Comparison of ENCODE assay signal across 14 cellular contexts in genomic region chr7:99099499-99100077, GRCh38. TPM values are rescaled to one million over a fixed set of nuclear protein-coding genes. Genes with fewer than 3 reads are reported as not detected.
DNase-seq lines count a peak whose midpoint lies in the region; ATAC-seq and TF ChIP-seq lines count a peak whose summit lies in the region.
"Had no signal": no experiment of that assay in that cellular context is flagged by ENCODE, and none has a peak within 500 bp of the region (broad histone marks: within the 10 kb centered on the region; RNA-seq: fewer than 3 reads in every experiment).

No MANE protein-coding gene starts in this region.

- H3K4me3 Mint-ChIP-seq in CD4-positive, alpha-beta T cell, result no peak overlapping the region

- H3K9me3 ChIP-seq in body of pancreas, result no peaks in the 10 kb centered on the region
- peaks cover 0 to 24% (median 5%) of the 10 kb centered on the region in 11 donors for H3K9me3 ChIP-seq in heart right ventricle
- no peaks in the 10 kb centered on the region for H3K9me3 ChIP-seq in sigmoid colon
- H3K9me3 ChIP-seq in CD4-positive, alpha-beta T cell (ENCODE audit: control insufficient read depth, low read length), result no peaks in the 10 kb centered on the region
- H3K9me3 ChIP-seq: upper lobe of left lung had no signal

- H3K27me3 ChIP-seq in body of pancreas, result no peaks in the 10 kb centered on the region
- no peaks in the 10 kb centered on the region for H3K27me3 ChIP-seq in heart right ventricle
- no peaks in the 10 kb centered on the region for H3K27me3 ChIP-seq in sigmoid colon
- H3K27me3 ChIP-seq in CD4-positive, alpha-beta T cell (ENCODE audit: control insufficient read depth, insufficient read depth, low read length), result no peaks in the 10 kb centered on the region
- H3K27me3 ChIP-seq: upper lobe of left lung had no signal

- peak overlapping the region; percentile 53 to 97 (median 93) for H3K27ac ChIP-seq in body of pancreas
- H3K27ac ChIP-seq in heart right ventricle, result peak overlapping the region in 6 of 10 donors; percentile 6 to 42 (median 30)
- peak overlapping the region; percentile 13 to 42 (median 38) for H3K27ac ChIP-seq in sigmoid colon
- H3K27ac ChIP-seq in CD4-positive, alpha-beta T cell (ENCODE audit: low read depth, low read length), result no peak overlapping the region
- H3K27ac ChIP-seq: C4-2B had no signal

- CTCF ChIA-PET in CD4-positive, alpha-beta T cell (lab: Charles Lee), result no interaction called here

- no peak for TF ChIP-seq EP300 in sigmoid colon (IDR thresholded peaks at IDR 0.05)

- intact Hi-C loops in body of pancreas (cut with DNase I) (no loop called here), heart right ventricle (cut with DNase I) (loop anchor here in 2 of 10 donors (5.0 kb wide), 1 partner anchor 43 kb away; the partner anchor contains the start of gene SMURF1 (in 2 of the 2)), sigmoid colon (cut with DNase I) (loop anchor here (5.0 kb wide), 1 partner anchor 43 kb away; the partner anchor contains the start of gene SMURF1)
- intact Hi-C loops in CD4-positive, alpha-beta T cell (cut with DNase I, micrococcal nuclease), result no loop called here

- no peaks in the 10 kb centered on the region for H3K27me3 Mint-ChIP-seq in CD4-positive, alpha-beta T cell

- H3K4me3 ChIP-seq in body of pancreas, result no peak overlapping the region
- H3K4me3 ChIP-seq in heart right ventricle, result no peak overlapping the region
- no peak overlapping the region for H3K4me3 ChIP-seq in sigmoid colon
- H3K4me3 ChIP-seq: upper lobe of left lung had no signal

- H3K36me3 ChIP-seq in body of pancreas (replicated peaks in 1 of 2; ENCODE audit: insufficient read depth in 1 of 2, low read depth in 2 of 2), result no peaks in the 10 kb centered on the region
- H3K36me3 ChIP-seq in heart right ventricle, result no peaks in the 10 kb centered on the region
- no peaks in the 10 kb centered on the region for H3K36me3 ChIP-seq in sigmoid colon
- H3K36me3 ChIP-seq: upper lobe of left lung had no signal

- peaks cover 64% of the 10 kb centered on the region for H3K4me1 ChIP-seq in body of pancreas
- H3K4me1 ChIP-seq in heart right ventricle, result peaks cover 0 to 41% (median 19%) of the 10 kb centered on the region in 9 donors
- peaks cover 0 to 55% (median 35%) of the 10 kb centered on the region in 4 donors for H3K4me1 ChIP-seq in sigmoid colon

- TF ChIP-seq POLR2A in body of pancreas (IDR thresholded peaks at IDR 0.05), result no peak
- TF ChIP-seq POLR2A in sigmoid colon (IDR thresholded peaks at IDR 0.05), result no peak

- peaks cover 11% of the 10 kb centered on the region for H3K9me3 Mint-ChIP-seq in CD4-positive, alpha-beta T cell

- peaks cover 50% of the 10 kb centered on the region for H3K4me1 Mint-ChIP-seq in CD4-positive, alpha-beta T cell (ENCODE audit: low read depth)

- peaks cover 56% of the 10 kb centered on the region for H3K36me3 Mint-ChIP-seq in CD4-positive, alpha-beta T cell (ENCODE audit: low read depth)

- TF ChIP-seq CTCF in body of pancreas (IDR thresholded peaks at IDR 0.05), result no peak
- TF ChIP-seq CTCF in heart right ventricle (IDR thresholded peaks at IDR 0.05), result no peak
- TF ChIP-seq CTCF in sigmoid colon (IDR thresholded peaks at IDR 0.05), result no peak
- no peak for TF ChIP-seq CTCF in CD4-positive, alpha-beta T cell (IDR thresholded peaks at IDR 0.05)

- ATAC-seq in body of pancreas, result no peak
- ATAC-seq in heart right ventricle, result peak in 6 of 8 donors; percentile 13 to 73 (median 46)
- no peak for ATAC-seq in CD4-positive, alpha-beta T cell (ENCODE audit: poor library complexity)

- POLR2A ChIA-PET in CD4-positive, alpha-beta T cell (lab: Charles Lee), result no interaction called here

- 45 to 49% methylated on average over 6 of the region's 6 CpGs for WGBS in body of pancreas, 2 donors
- WGBS in heart right ventricle, 2 donors, result 76% methylated on average over 6 of the region's 6 CpGs
- 77 to 84% methylated on average over 6 of the region's 6 CpGs for WGBS in sigmoid colon, 2 donors

- no peak overlapping the region for H3K27ac Mint-ChIP-seq in CD4-positive, alpha-beta T cell

- DNase-seq in EL (peak; percentile 51), body of pancreas (no peak), heart right ventricle (no peak), sigmoid colon (no peak), T-helper 9 cell (no peak), kidney tubule cell (ENCODE audit: low spot score) (no peak), SHP77 treated with DMSO at 0.1 percent for 48 hours (lab: John Stamatoyannopoulos, UW) (no peak)
- DNase-seq in CD4-positive, alpha-beta T cell, result no peak
- DNase-seq: activated T-cell treated with anti-CD3 and anti-CD28 coated beads, Interleukin-2, amount 50 U/mL, for 1 hour; central memory CD4-positive, alpha-beta T cell; NCI-H1417; stimulated activated CD4-positive, alpha-beta T cell treated with anti-CD3 and anti-CD28 coated beads, Interleukin-4, amount 100 ng/mL, for 4 hours; upper lobe of left lung had no signal

RNA-seq across cellular contexts. Expression of gene SMURF1, which starts 44.3 kb away (rescaled TPM):
- total RNA-seq in body of pancreas (10 to 100 TPM; 16.9 to 31.3 TPM), heart right ventricle (10 to 100 TPM in 9 of 10 donors, 1 to 10 TPM in 1; 8.4 to 14.7 (median 11.5) TPM), sigmoid colon (10 to 100 TPM; 10.7 to 18.0 (median 15.8) TPM)
- polyA plus RNA-seq in heart right ventricle (1 to 10 TPM; 4.2 to 5.1 TPM), sigmoid colon (10 to 100 TPM in 1 of 3 donors, 1 to 10 TPM in 2; 8.4 to 14.1 (median 9.7) TPM)
- total RNA-seq in CD4-positive, alpha-beta T cell, result 10 to 100 TPM; 30.0 to 32.4 TPM

Comparison
In these comparisons a context has a peak if more than half of its experiments do, and no peak if none do; other contexts are left out.
1. ATAC-seq: peak in heart right ventricle (6 of 8); none in body of pancreas (single experiment) and CD4-positive, alpha-beta T cell (single experiment).